19 cellular contexts compared by ENCODE assay signal in the genomic region with DNA sequence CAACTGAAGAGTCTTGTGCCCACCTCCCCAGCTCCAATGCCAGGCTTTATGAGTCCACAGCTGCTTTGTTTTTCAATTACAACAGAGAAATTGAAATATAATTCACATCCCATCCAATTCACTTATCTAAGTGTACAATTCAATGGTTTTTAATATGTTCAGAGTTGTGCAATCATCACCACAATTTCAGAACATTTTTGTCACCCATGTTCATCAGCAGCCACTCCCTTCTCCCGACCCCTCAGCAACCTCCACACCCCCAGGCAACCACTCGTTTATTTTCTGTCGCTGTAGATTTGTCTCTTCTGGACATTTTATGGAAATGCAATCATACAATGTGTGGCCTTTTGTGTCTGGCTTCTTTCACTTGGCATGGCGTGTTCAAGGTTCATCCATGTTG. TPM values are rescaled to one million over a fixed set of nuclear protein-coding genes. Genes with fewer than 3 reads are reported as not detected.
DNase-seq lines count a peak whose midpoint lies in the region; ATAC-seq and TF ChIP-seq lines count a peak whose summit lies in the region.
"Had no signal": no experiment of that assay in that cellular context is flagged by ENCODE, and none has a peak within 500 bp of the region (broad histone marks: within the 10 kb centered on the region; RNA-seq: fewer than 3 reads in every experiment).

No MANE protein-coding gene starts in this region.

- H3K4me3 ChIP-seq in right atrium auricular region (no peak overlapping the region), adipocyte (ENCODE audit: low read length) (no peak overlapping the region), osteoblast (ENCODE audit: insufficient read depth, low read length) (no peak overlapping the region)

- H3K36me3 ChIP-seq in right atrium auricular region = no peaks in the 10 kb centered on the region
- H3K36me3 ChIP-seq in adipocyte (ENCODE audit: control insufficient read depth, insufficient read depth, low read length, severe bottlenecking) = no peaks in the 10 kb centered on the region
- H3K36me3 ChIP-seq in osteoblast (ENCODE audit: insufficient read depth, low read length) = no peaks in the 10 kb centered on the region

- H3K4me1 ChIP-seq in right atrium auricular region = no peaks in the 10 kb centered on the region
- H3K4me1 ChIP-seq in adipocyte (ENCODE audit: control insufficient read depth, insufficient read depth, low read length) = no peaks in the 10 kb centered on the region
- H3K4me1 ChIP-seq in osteoblast (ENCODE audit: insufficient read depth, low read length) = peaks cover 10% of the 10 kb centered on the region

- no peak overlapping the region for H2AFZ ChIP-seq in osteoblast (ENCODE audit: low read length)

- no peak overlapping the region for H3K27ac ChIP-seq in right atrium auricular region
- H3K27ac ChIP-seq in osteoblast (ENCODE audit: low read depth, low read length) = no peak overlapping the region
- H3K27ac ChIP-seq: 22Rv1 had no signal

- H3K9ac ChIP-seq in adipocyte (ENCODE audit: low read length) = no peak overlapping the region

- intact Hi-C loops in left ventricle myocardium superior (cut with micrococcal nuclease) = no loop called here

- no peaks in the 10 kb centered on the region for H3K79me2 ChIP-seq in osteoblast (ENCODE audit: insufficient read depth, low read length)

- DNase-seq in left ventricle myocardium superior (peak; percentile 0), right atrium auricular region (ENCODE audit: low spot score) (no peak), MV-4-11 (lab: John Stamatoyannopoulos, UW) (peak; percentile 9), adipocyte (ENCODE audit: low read depth) (peak; percentile 47), osteoblast (ENCODE audit: insufficient read length, low spot score, missing footprints) (peak; percentile 57), A172 (ENCODE audit: low spot score) (no peak)
- DNase-seq: C1 segment of cervical spinal cord; CD4-positive, CD25-positive, alpha-beta regulatory T cell; CD8-positive, alpha-beta memory T cell; COR-L47; DMS 273 treated with DMSO at 0.1 percent for 48 hours; GDM1; GOT3; H7; HFFc6 had no signal

- no peaks in the 10 kb centered on the region for H4K20me1 ChIP-seq in osteoblast (ENCODE audit: insufficient read depth, low read length)

- TF ChIP-seq CTCF in right atrium auricular region (IDR thresholded peaks at IDR 0.05) (no peak), osteoblast (IDR thresholded peaks at IDR 0.05; ENCODE audit: extremely low read depth, low read depth, low read length) (no peak)

- H3K9me3 ChIP-seq in right atrium auricular region (no peaks in the 10 kb centered on the region), adipocyte (ENCODE audit: control insufficient read depth, low read length) (no peaks in the 10 kb centered on the region), osteoblast (ENCODE audit: low read depth, low read length) (no peaks in the 10 kb centered on the region)

- H3K4me2 ChIP-seq in osteoblast (ENCODE audit: insufficient read depth, low read length) = no peak overlapping the region

- H3K27me3 ChIP-seq in right atrium auricular region = no peaks in the 10 kb centered on the region
- H3K27me3 ChIP-seq in adipocyte (replicated peaks; ENCODE audit: control insufficient read depth, insufficient read depth, low read length) = peaks cover 28% of the 10 kb centered on the region
- no peaks in the 10 kb centered on the region for H3K27me3 ChIP-seq in osteoblast (ENCODE audit: insufficient read depth, low read length)

- ATAC-seq in left ventricle myocardium superior (no peak), HG02763 (IDR thresholded peaks at IDR 0.05; ENCODE audit: unreplicated experiment) (no peak), GM18907 (IDR thresholded peaks at IDR 0.05; ENCODE audit: unreplicated experiment) (no peak)
- ATAC-seq: HCT116 had no signal

RNA-seq across cellular contexts. Expression of gene INHBB, which starts 23.3 kb away (rescaled TPM):
- total RNA-seq in left ventricle myocardium superior (2.8 TPM), right atrium auricular region (1 to 10 TPM in 1 of 2 donors, under 1 TPM in 1; 0.74 to 5.9 TPM), osteoblast (under 0.01 and 0.29 TPM in 2 replicates)
- total RNA-seq in A172 (2014; rRNA removed; shearing (Covaris generic)) = 0.16 and 0.17 TPM in 2 replicates
- total RNA-seq: CD4-positive, CD25-positive, alpha-beta regulatory T cell; CD8-positive, alpha-beta memory T cell had no signal

Comparison
In these comparisons a context has a peak if more than half of its experiments do, and no peak if none do; other contexts are left out.
1. DNase-seq: peak in left ventricle myocardium superior (single experiment), MV-4-11 (single experiment), adipocyte (single experiment) and osteoblast (single experiment); none in right atrium auricular region (single experiment) and A172 (single experiment).